26 cellular contexts compared by ENCODE assay signal in genomic region chr2:222506230-222506934, GRCh38.
"Had no signal": no experiment of that assay in that cellular context is flagged by ENCODE, and none has a peak within 500 bp of the region (broad histone marks: within the 10 kb centered on the region; RNA-seq: fewer than 3 reads in every experiment).

No MANE protein-coding gene starts in this region.

- H3K27ac ChIP-seq: breast epithelium, colonic mucosa, dorsolateral prefrontal cortex, left lung, ovary, psoas muscle, tibial artery had no signal

- H3K4me3 ChIP-seq: breast epithelium, colonic mucosa, dorsolateral prefrontal cortex, left lung, lung, ovary, psoas muscle, tibial artery had no signal

- FAIRE-seq: endothelial cell of umbilical vein, kidney, urothelium cell line had no signal

- H3K36me3 ChIP-seq: breast epithelium, colonic mucosa, left lung, ovary, tibial artery had no signal

- H3K9me3 ChIP-seq: breast epithelium, colonic mucosa, left lung, ovary, psoas muscle, tibial artery had no signal

- H3K27me3 ChIP-seq: colonic mucosa, left lung, ovary, tibial artery had no signal

- H3K4me1 ChIP-seq: breast epithelium, colonic mucosa, left lung, psoas muscle, tibial artery had no signal

- ATAC-seq: effector memory CD8-positive, alpha-beta T cell; esophagus mucosa; left lung; natural killer cell; psoas muscle; right cardiac atrium had no signal

- DNase-seq: activated CD4-positive, alpha-beta memory T cell treated with anti-CD3 and anti-CD28 coated beads for 36 hours; activated CD4-positive, alpha-beta T cell treated with anti-CD3 and anti-CD28 coated beads for 4 hours; activated CD4-positive, CD25-positive, alpha-beta regulatory T cell; activated naive CD4-positive, alpha-beta T cell treated with Interleukin-2 at 50 U/mL for 16 hours; activated naive CD8-positive, alpha-beta T cell treated with anti-CD3 and anti-CD28 coated beads for 36 hours; activated T-cell treated with anti-CD3 and anti-CD28 coated beads, Interleukin-2, amount 50 U/mL, for 48 hours; amniotic stem cell; colonic mucosa; dorsolateral prefrontal cortex; effector memory CD8-positive, alpha-beta T cell; foreskin melanocyte; kidney; left lung; natural killer cell; ovary; psoas muscle; right cardiac atrium; stimulated activated CD4-positive, alpha-beta T cell treated with anti-CD3 and anti-CD28 coated beads, Interleukin-12 subunit alpha, Interleukin-12 subunit beta, amount 100 ng/mL, for 4 hours; stimulated activated CD4-positive, alpha-beta T cell treated with anti-CD3 and anti-CD28 coated beads, Interleukin-1b, Interleukin-23, amount 100 ng/mL, for 48 hours; substantia nigra; tibial artery had no signal
